ENCODE assay signal across 1 cellular context in genomic region chr3:56902468-56903159, GRCh38.
TF ChIP-seq lines count a peak whose summit lies in the region.

No MANE protein-coding gene starts in this region.

TF ChIP-seq in K562, 482 proteins besides CTCF, POLR2A, EP300 and RAD21 (continued from another document):
- no peak for TF ChIP-seq ZBTB49 (CRISPR knock-in tag; IDR thresholded peaks at IDR 0.05; ENCODE audit: borderline replicate concordance)
- TF ChIP-seq BACH1 (tag; IDR thresholded peaks at IDR 0.05): no peak
- TF ChIP-seq CBFA2T2 (conservative IDR thresholded peaks at IDR 0.05): no peak
- TF ChIP-seq MAFF (IDR thresholded peaks at IDR 0.05; ENCODE audit: low read length): 0 out of 2 replicates have a peak, but pooled peaks have one; percentile 19
- TF ChIP-seq ETV6 (IDR thresholded peaks at IDR 0.05; ENCODE audit: borderline replicate concordance in 1 of 2, low read depth in 2 of 2, low read length in 1 of 2): no peak
- no peak for TF ChIP-seq ETV6 (CRISPR knock-in tag; IDR thresholded peaks at IDR 0.05; ENCODE audit: borderline replicate concordance)
- peak; percentile 44; the same call in 1 of the 2 replicates for TF ChIP-seq C11orf30 (IDR thresholded peaks at IDR 0.05; ENCODE audit: low read depth)
- no peak for TF ChIP-seq CBX2 (IDR thresholded peaks at IDR 0.05; ENCODE audit: insufficient read depth, low read length, poor library complexity, severe bottlenecking)
- TF ChIP-seq SIN3B (IDR thresholded peaks at IDR 0.05; ENCODE audit: low read depth): no peak
- no peak for TF ChIP-seq ZNF282 (CRISPR knock-in tag; IDR thresholded peaks at IDR 0.05)
- no peak for TF ChIP-seq STAT5A (IDR thresholded peaks at IDR 0.05; ENCODE audit: borderline replicate concordance, low read length)
- no peak for TF ChIP-seq CREM (IDR thresholded peaks at IDR 0.05; ENCODE audit: low read depth)
- TF ChIP-seq IRF1 (CRISPR knock-in tag; IDR thresholded peaks at IDR 0.05; ENCODE audit: borderline replicate concordance): no peak
- TF ChIP-seq POLR2B (IDR thresholded peaks at IDR 0.05; ENCODE audit: low read depth, partially characterized antibody): no peak
- no peak for TF ChIP-seq ZFP1 (CRISPR knock-in tag; IDR thresholded peaks at IDR 0.05)
- TF ChIP-seq EGR1 (conservative IDR thresholded peaks at IDR 0.05): no peak
- TF ChIP-seq RAD51 (IDR thresholded peaks at IDR 0.05; ENCODE audit: borderline replicate concordance, low read depth): no peak
- TF ChIP-seq NBN (IDR thresholded peaks at IDR 0.05; ENCODE audit: low read depth): no peak
- no peak for TF ChIP-seq MCM5 (IDR thresholded peaks at IDR 0.05; ENCODE audit: low read depth)
- TF ChIP-seq MAFG (tag; conservative IDR thresholded peaks at IDR 0.05): peak; percentile 44
- peak; percentile 24; the same call in 1 of the 2 replicates for TF ChIP-seq MAFK (IDR thresholded peaks at IDR 0.05; ENCODE audit: low read length)
- TF ChIP-seq MIER1 (IDR thresholded peaks at IDR 0.05; ENCODE audit: low read depth): no peak
- no peak for TF ChIP-seq BRD4 (IDR thresholded peaks at IDR 0.05)
- no peak for TF ChIP-seq ZFP30 (CRISPR knock-in tag; IDR thresholded peaks at IDR 0.05; ENCODE audit: borderline replicate concordance)
- no peak for TF ChIP-seq XRCC5 (IDR thresholded peaks at IDR 0.05; ENCODE audit: low read depth, low read length)
- no peak for TF ChIP-seq SMC3 (conservative IDR thresholded peaks at IDR 0.05; ENCODE audit: insufficient read depth, low read depth, low read length)
- TF ChIP-seq RBFOX2 (IDR thresholded peaks at IDR 0.05; ENCODE audit: low read depth, low read length): no peak
- TF ChIP-seq ERF (CRISPR knock-in tag; IDR thresholded peaks at IDR 0.05): no peak
- no peak for TF ChIP-seq ZNF766 (CRISPR knock-in tag; conservative IDR thresholded peaks at IDR 0.05)
- no peak for TF ChIP-seq CTCFL (IDR thresholded peaks at IDR 0.05; ENCODE audit: borderline replicate concordance, insufficient read depth, low read depth, low read length, poor library complexity, severe bottlenecking)
- TF ChIP-seq ZNF316 (IDR thresholded peaks at IDR 0.05): peak; percentile 47; the same call in 1 of the 2 replicates
TF ChIP-seq in K562: peak in this region for 5.
